Comparison of ENCODE assay signal across 9 cellular contexts in genomic region chr2:48356701-48357322, GRCh38. TPM values are rescaled to one million over a fixed set of nuclear protein-coding genes. Genes with fewer than 3 reads are reported as not detected.
DNase-seq lines count a peak whose midpoint lies in the region; ATAC-seq and TF ChIP-seq lines count a peak whose summit lies in the region.
"Had no signal": no experiment of that assay in that cellular context is flagged by ENCODE, and none has a peak within 500 bp of the region (broad histone marks: within the 10 kb centered on the region; RNA-seq: fewer than 3 reads in every experiment).

No MANE protein-coding gene starts in this region.

- H3K9me3 Mint-ChIP-seq in CD4-positive, alpha-beta memory T cell, result peaks cover 0 to 2% (median 0%) of the 10 kb centered on the region in 8 donors
- H3K9me3 Mint-ChIP-seq in T-helper 2 cell treated with Interferon-gamma antibody and Interleukin-4, amounts not matched to agents 5 μg/mL and 100 μg/mL, for 36 hours, result peaks cover 12% of the 10 kb centered on the region

- no peaks in the 10 kb centered on the region for H3K27me3 Mint-ChIP-seq in CD4-positive, alpha-beta memory T cell
- H3K27me3 Mint-ChIP-seq in T-helper 2 cell treated with Interferon-gamma antibody and Interleukin-4, amounts not matched to agents 5 μg/mL and 100 μg/mL, for 36 hours (ENCODE audit: low read depth), result no peaks in the 10 kb centered on the region

- H3K36me3 Mint-ChIP-seq in CD4-positive, alpha-beta memory T cell, result peaks cover 15 to 36% of the 10 kb centered on the region in 2 donors
- H3K36me3 Mint-ChIP-seq in T-helper 2 cell treated with Interferon-gamma antibody and Interleukin-4, amounts not matched to agents 5 μg/mL and 100 μg/mL, for 36 hours (ENCODE audit: low read depth), result peaks cover 61% of the 10 kb centered on the region

- peaks cover 4% of the 10 kb centered on the region for H3K36me3 ChIP-seq in CD4-positive, alpha-beta memory T cell (ENCODE audit: insufficient read depth, low read length)
- no peaks in the 10 kb centered on the region for H3K36me3 ChIP-seq in mucosa of descending colon (ENCODE audit: low read depth)

- peaks cover 49 to 63% (median 57%) of the 10 kb centered on the region in 4 donors for H3K4me1 Mint-ChIP-seq in CD4-positive, alpha-beta memory T cell
- peaks cover 61% of the 10 kb centered on the region for H3K4me1 Mint-ChIP-seq in T-helper 2 cell treated with Interferon-gamma antibody and Interleukin-4, amounts not matched to agents 5 μg/mL and 100 μg/mL, for 36 hours (ENCODE audit: low read depth)

- ATAC-seq in GM19324 (IDR thresholded peaks at IDR 0.05; ENCODE audit: low FRiP score, unreplicated experiment), result peak; percentile 62
- ATAC-seq in HG03457 (IDR thresholded peaks at IDR 0.05; ENCODE audit: unreplicated experiment), result peak; percentile 65
- ATAC-seq in mucosa of descending colon, result peak; percentile 46

- no peaks in the 10 kb centered on the region for H3K9me3 ChIP-seq in CD4-positive, alpha-beta memory T cell (ENCODE audit: control insufficient read depth in 1 of 2, low read length in 2 of 2)
- H3K9me3 ChIP-seq in mucosa of descending colon, result no peaks in the 10 kb centered on the region

- POLR2A ChIA-PET in CD4-positive, alpha-beta memory T cell (lab: Charles Lee; ENCODE audit: partially characterized antibody), result interaction anchor here (0.6 to 1.5 kb wide), 2 partner anchors 24 to 45 kb away, joined by 3 to 4 read pairs; no protein-coding TSS in a partner anchor

- intact Hi-C loops in CD4-positive, alpha-beta memory T cell (cut with micrococcal nuclease), result loop anchor here (1.0 kb wide), 1 partner anchor 13 kb away; no protein-coding TSS in a partner anchor
- intact Hi-C loops in mucosa of descending colon (cut with DNase I, micrococcal nuclease), result no loop called here
- intact Hi-C loops in cardiac septum (cut with DNase I), result loop anchor here (10.0 kb wide), 1 partner anchor 452 kb away; the partner anchor contains the start of gene FBXO11

- DNase-seq in CD4-positive, alpha-beta memory T cell, result peak; percentile 55 to 74 (median 69)
- peak; percentile 31 for DNase-seq in T-helper 2 cell treated with Interferon-gamma antibody and Interleukin-4, amounts not matched to agents 5 μg/mL and 100 μg/mL, for 36 hours (ENCODE audit: low spot score)
- no peak for DNase-seq in mucosa of descending colon
- DNase-seq in NCI-H1694 treated with DMSO at 0.1 percent for 48 hours (lab: John Stamatoyannopoulos, UW), result no peak
- DNase-seq in T-helper 9 cell, result no peak
- DNase-seq in cardiac septum (ENCODE audit: low spot score), result no peak

- H3K4me3 ChIP-seq in CD4-positive, alpha-beta memory T cell (ENCODE audit: low read length in 2 of 2), result peak overlapping the region in 1 of 2 donors; percentile 30
- H3K4me3 ChIP-seq in mucosa of descending colon, result no peak overlapping the region

- H3K4me1 ChIP-seq in CD4-positive, alpha-beta memory T cell (ENCODE audit: insufficient read depth, low read length), result peaks cover 70% of the 10 kb centered on the region
- H3K4me1 ChIP-seq in mucosa of descending colon (ENCODE audit: low read depth), result peaks cover 10% of the 10 kb centered on the region

- H3K27me3 ChIP-seq in CD4-positive, alpha-beta memory T cell (ENCODE audit: insufficient read depth, low read length), result no peaks in the 10 kb centered on the region

- H3K4me3 Mint-ChIP-seq in CD4-positive, alpha-beta memory T cell, result peak overlapping the region; percentile 67 to 86 (median 75)
- H3K4me3 Mint-ChIP-seq in T-helper 2 cell treated with Interferon-gamma antibody and Interleukin-4, amounts not matched to agents 5 μg/mL and 100 μg/mL, for 36 hours, result peak overlapping the region; percentile 77

- peak overlapping the region; percentile 90 to 97 (median 95) for H3K27ac Mint-ChIP-seq in CD4-positive, alpha-beta memory T cell
- peak overlapping the region; percentile 97 for H3K27ac Mint-ChIP-seq in T-helper 2 cell treated with Interferon-gamma antibody and Interleukin-4, amounts not matched to agents 5 μg/mL and 100 μg/mL, for 36 hours

- CTCF ChIA-PET in CD4-positive, alpha-beta memory T cell (lab: Charles Lee; ENCODE audit: partially characterized antibody), result no interaction called here

- peak overlapping the region; percentile 49 for H3K27ac ChIP-seq in CD4-positive, alpha-beta memory T cell (ENCODE audit: low read depth, low read length)
- H3K27ac ChIP-seq: KMS-11 had no signal

- no peak for TF ChIP-seq CTCF in mucosa of descending colon (IDR thresholded peaks at IDR 0.05)

RNA-seq across cellular contexts. Expression of gene FOXN2, which starts 42.3 kb away (rescaled TPM):
- total RNA-seq in CD4-positive, alpha-beta memory T cell, result 10 to 100 TPM; 60.4 to 67.3 TPM
- polyA plus RNA-seq in CD4-positive, alpha-beta memory T cell, result 10 to 100 TPM; 31.2 to 47.5 TPM
- total RNA-seq in mucosa of descending colon (10 to 100 TPM; 14.9 to 19.6 (median 17.9) TPM), cardiac septum (10.3 TPM)

Comparison
In these comparisons a context has a peak if more than half of its experiments do, and no peak if none do; other contexts are left out.
1. DNase-seq: peak in CD4-positive, alpha-beta memory T cell (5 of 5) and T-helper 2 cell treated with Interferon-gamma antibody and Interleukin-4, amounts not matched to agents 5 μg/mL and 100 μg/mL, for 36 hours (single experiment); none in mucosa of descending colon (0 of 3), NCI-H1694 treated with DMSO at 0.1 percent for 48 hours (single experiment), T-helper 9 cell (single experiment) and cardiac septum (single experiment).
2. intact Hi-C loops: an anchor here in CD4-positive, alpha-beta memory T cell (1.0 kb wide) and cardiac septum (10.0 kb wide); none called in mucosa of descending colon.
3. Peak in every context shown above with its lines, with median percentiles within 50 percentile points of each other: ATAC-seq.